In genomic region chr1:205812878-205813754, GRCh38 we compare ENCODE assay signal across 8 cellular contexts. TPM values are rescaled to one million over a fixed set of nuclear protein-coding genes. Genes with fewer than 3 reads are reported as not detected.
DNase-seq lines count a peak whose midpoint lies in the region; ATAC-seq and TF ChIP-seq lines count a peak whose summit lies in the region.

SLC41A1 (minus strand) TSS chr1:205813198; CDS start chr1:205810441, 2,757 bp downstream.

- H3K4me3 ChIP-seq in CD4-positive, CD25-positive, alpha-beta regulatory T cell (ENCODE audit: low read depth, low read length) = peak within 1 kb of the TSS; percentile 87
- peak within 1 kb of the TSS; percentile 48 for H3K4me3 ChIP-seq in ectodermal cell (ENCODE audit: insufficient read depth, low read depth, low read length)
- H3K4me3 ChIP-seq in lung = peak within 1 kb of the TSS; percentile 77

- H3K27me3 ChIP-seq in CD4-positive, CD25-positive, alpha-beta regulatory T cell (ENCODE audit: control insufficient read depth, insufficient read depth, low read length) = no peaks in the 10 kb centered on the region
- peaks cover 7% of the 10 kb centered on the region for H3K27me3 ChIP-seq in ectodermal cell (ENCODE audit: control insufficient read depth, insufficient read depth, low read length, poor library complexity, severe bottlenecking)
- no peaks in the 10 kb centered on the region for H3K27me3 ChIP-seq in lung (ENCODE audit: control insufficient read depth, insufficient read depth)

- H3K27ac Mint-ChIP-seq in CD4-positive, CD25-positive, alpha-beta regulatory T cell = peak within 1 kb of the TSS; percentile 89 to 98 (median 93)

- WGBS in ectodermal cell, 2 experiments = 0% methylated on average over 83 of the region's 83 CpGs
- 0 to 1% methylated on average over 57 to 83 of the region's 83 CpGs for WGBS in lung, 2 donors

- H3K4me1 Mint-ChIP-seq in CD4-positive, CD25-positive, alpha-beta regulatory T cell = peaks cover 13 to 57% (median 47%) of the 10 kb centered on the region in 4 donors

- H3K9me3 ChIP-seq in CD4-positive, CD25-positive, alpha-beta regulatory T cell (ENCODE audit: control insufficient read depth in 2 of 2, low read length in 2 of 2) = no peaks in the 10 kb centered on the region
- H3K9me3 ChIP-seq in ectodermal cell (ENCODE audit: control insufficient read depth, low read length) (no peaks in the 10 kb centered on the region), lung (ENCODE audit: control insufficient read depth in 2 of 2, insufficient read depth in 1 of 2, low read length in 1 of 2) (no peaks in the 10 kb centered on the region)

- H3K9me3 Mint-ChIP-seq in CD4-positive, CD25-positive, alpha-beta regulatory T cell = no peaks in the 10 kb centered on the region

- H3K36me3 Mint-ChIP-seq in CD4-positive, CD25-positive, alpha-beta regulatory T cell = peaks cover 19% of the 10 kb centered on the region

- peak; percentile 93 to 96 (median 94) for DNase-seq in CD4-positive, CD25-positive, alpha-beta regulatory T cell
- DNase-seq in HUDEP-2 (lab: John Stamatoyannopoulos, UW; ENCODE audit: unreplicated experiment in 76 of 76) (peak in 75 of 76 experiments; percentile 28 to 95 (median 85)), NOMO-1 treated with DMSO at 0.1 percent for 48 hours (lab: John Stamatoyannopoulos, UW; ENCODE audit: unreplicated experiment) (peak; percentile 91), lung (ENCODE audit: low spot score) (peak; percentile 93)
- peak; percentile 95 for DNase-seq in activated CD8-positive, alpha-beta memory T cell treated with anti-CD3 and anti-CD28 coated beads for 24 hours
- peak; percentile 76 to 89 (median 78) for DNase-seq in stimulated activated CD4-positive, alpha-beta T cell treated with anti-CD3 and anti-CD28 coated beads, TNF-alpha, amount 100 ng/mL, for 24 hours (ENCODE audit: low read depth in 3 of 3)

- peak within 1 kb of the TSS; percentile 93 to 96 (median 95) for H3K4me3 Mint-ChIP-seq in CD4-positive, CD25-positive, alpha-beta regulatory T cell

- ATAC-seq in CD4-positive, CD25-positive, alpha-beta regulatory T cell (ENCODE audit: low read depth in 2 of 2) = peak; percentile 96 to 97
- ATAC-seq in GM21360 (IDR thresholded peaks at IDR 0.05; ENCODE audit: unreplicated experiment) (peak; percentile 77), lung (ENCODE audit: insufficient read depth, low FRiP score) (peak; percentile 95)

- H3K36me3 ChIP-seq in CD4-positive, CD25-positive, alpha-beta regulatory T cell (ENCODE audit: control insufficient read depth, insufficient read depth, low read length) = peaks cover 10% of the 10 kb centered on the region
- H3K36me3 ChIP-seq in ectodermal cell (ENCODE audit: control insufficient read depth, insufficient read depth, low read length) (no peaks in the 10 kb centered on the region), lung (ENCODE audit: control insufficient read depth in 2 of 2, insufficient read depth in 2 of 2, low read length in 2 of 2) (peaks cover 2 to 5% of the 10 kb centered on the region in 2 donors)

- no peak for TF ChIP-seq CTCF in lung (IDR thresholded peaks at IDR 0.05; ENCODE audit: control extremely low read depth, extremely low read depth)

- peak within 1 kb of the TSS; percentile 76 for H3K27ac ChIP-seq in CD4-positive, CD25-positive, alpha-beta regulatory T cell (ENCODE audit: insufficient read depth, low read length, poor library complexity, severe bottlenecking)
- H3K27ac ChIP-seq in ectodermal cell (ENCODE audit: insufficient read depth, low read depth, low read length, poor library complexity, severe bottlenecking) (no peak within 1 kb of the TSS), lung (ENCODE audit: low read depth in 1 of 2, low read length in 1 of 2) (peak within 1 kb of the TSS; percentile 91 to 96)

- H3K27me3 Mint-ChIP-seq in CD4-positive, CD25-positive, alpha-beta regulatory T cell = no peaks in the 10 kb centered on the region

- H3K4me1 ChIP-seq in CD4-positive, CD25-positive, alpha-beta regulatory T cell (ENCODE audit: control insufficient read depth, insufficient read depth, low read length, poor library complexity, severe bottlenecking) = peaks cover 53% of the 10 kb centered on the region
- H3K4me1 ChIP-seq in ectodermal cell (ENCODE audit: control insufficient read depth, insufficient read depth, low read length) (peaks cover 18% of the 10 kb centered on the region), lung (ENCODE audit: control insufficient read depth in 2 of 2, insufficient read depth in 2 of 2, low read length in 2 of 2) (peaks cover 11 to 17% of the 10 kb centered on the region in 2 donors)

RNA-seq across cellular contexts. Expression of gene SLC41A1, which starts in this region (rescaled TPM):
- total RNA-seq in CD4-positive, CD25-positive, alpha-beta regulatory T cell = 33.2 TPM
- 10 to 100 TPM; 10.8 to 18.5 (median 13.4) TPM for polyA plus RNA-seq in CD4-positive, CD25-positive, alpha-beta regulatory T cell
- polyA plus RNA-seq in ectodermal cell (2013, experiment 1 of 4) = 29.1 TPM
- 26.3 TPM for polyA plus RNA-seq in ectodermal cell (2013, experiment 2 of 4)
- polyA plus RNA-seq in ectodermal cell (2013, experiment 3 of 4) = 13.7 TPM
- 16.6 TPM for polyA plus RNA-seq in ectodermal cell (2013, experiment 4 of 4)
- total RNA-seq in lung = 10 to 100 TPM; 25.5 to 26.9 TPM
- polyA plus RNA-seq in lung = 10 to 100 TPM; 11.8 to 19.3 TPM
